In the genomic region with DNA sequence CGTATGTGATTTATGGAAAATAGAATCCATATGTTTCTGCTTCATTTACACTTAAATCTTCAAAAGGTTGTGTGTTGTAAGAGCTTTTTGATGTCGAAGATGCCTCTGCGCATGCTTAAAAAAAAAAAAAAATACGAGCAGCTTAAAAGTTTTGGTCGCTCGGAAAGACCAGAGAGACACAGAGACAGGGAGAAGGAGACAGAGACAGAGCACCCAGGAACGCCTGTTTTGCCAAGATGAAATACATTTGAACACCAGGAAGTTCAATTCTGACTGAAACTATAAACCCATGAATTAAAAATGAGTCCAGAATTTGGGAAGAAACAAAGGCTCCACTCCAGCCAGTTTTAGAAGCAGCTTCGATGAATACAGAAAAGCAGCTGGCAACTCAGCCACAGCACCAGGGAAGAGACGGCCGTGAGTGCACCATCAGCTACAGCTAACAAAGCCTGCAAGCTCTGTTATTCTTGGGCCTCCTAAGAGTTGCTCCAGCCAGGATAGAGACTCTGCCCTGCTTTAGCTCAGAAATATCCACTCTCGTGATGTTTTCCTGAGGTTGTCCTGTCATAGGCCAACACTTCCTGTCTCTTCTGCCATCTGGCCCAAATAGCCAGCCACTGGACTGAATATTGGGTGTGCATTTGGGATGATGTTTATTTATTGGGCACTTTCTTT, we compare ENCODE assay signal across 1 cellular context.
TF ChIP-seq lines count a peak whose summit lies in the region.

No MANE protein-coding gene starts in this region.

TF ChIP-seq in H1, 55 proteins besides CTCF, POLR2A, EP300 and RAD21 (continued from another document):
- TF ChIP-seq GTF2F1 (IDR thresholded peaks at IDR 0.05; ENCODE audit: borderline replicate concordance, low read depth, low read length), result no peak
- TF ChIP-seq BCL11A (IDR thresholded peaks at IDR 0.05; ENCODE audit: low read depth in 2 of 2, low read length in 2 of 2), result no peak
- TF ChIP-seq RXRA (IDR thresholded peaks at IDR 0.05; ENCODE audit: insufficient read depth, low read depth, low read length), result no peak
- no peak for TF ChIP-seq CREB1 (IDR thresholded peaks at IDR 0.05)
- no peak for TF ChIP-seq CHD1 (IDR thresholded peaks at IDR 0.05; ENCODE audit: low read depth, low read length)
- TF ChIP-seq MAFK (IDR thresholded peaks at IDR 0.05; ENCODE audit: low read depth, low read length), result no peak
- TF ChIP-seq, protein P1, sequence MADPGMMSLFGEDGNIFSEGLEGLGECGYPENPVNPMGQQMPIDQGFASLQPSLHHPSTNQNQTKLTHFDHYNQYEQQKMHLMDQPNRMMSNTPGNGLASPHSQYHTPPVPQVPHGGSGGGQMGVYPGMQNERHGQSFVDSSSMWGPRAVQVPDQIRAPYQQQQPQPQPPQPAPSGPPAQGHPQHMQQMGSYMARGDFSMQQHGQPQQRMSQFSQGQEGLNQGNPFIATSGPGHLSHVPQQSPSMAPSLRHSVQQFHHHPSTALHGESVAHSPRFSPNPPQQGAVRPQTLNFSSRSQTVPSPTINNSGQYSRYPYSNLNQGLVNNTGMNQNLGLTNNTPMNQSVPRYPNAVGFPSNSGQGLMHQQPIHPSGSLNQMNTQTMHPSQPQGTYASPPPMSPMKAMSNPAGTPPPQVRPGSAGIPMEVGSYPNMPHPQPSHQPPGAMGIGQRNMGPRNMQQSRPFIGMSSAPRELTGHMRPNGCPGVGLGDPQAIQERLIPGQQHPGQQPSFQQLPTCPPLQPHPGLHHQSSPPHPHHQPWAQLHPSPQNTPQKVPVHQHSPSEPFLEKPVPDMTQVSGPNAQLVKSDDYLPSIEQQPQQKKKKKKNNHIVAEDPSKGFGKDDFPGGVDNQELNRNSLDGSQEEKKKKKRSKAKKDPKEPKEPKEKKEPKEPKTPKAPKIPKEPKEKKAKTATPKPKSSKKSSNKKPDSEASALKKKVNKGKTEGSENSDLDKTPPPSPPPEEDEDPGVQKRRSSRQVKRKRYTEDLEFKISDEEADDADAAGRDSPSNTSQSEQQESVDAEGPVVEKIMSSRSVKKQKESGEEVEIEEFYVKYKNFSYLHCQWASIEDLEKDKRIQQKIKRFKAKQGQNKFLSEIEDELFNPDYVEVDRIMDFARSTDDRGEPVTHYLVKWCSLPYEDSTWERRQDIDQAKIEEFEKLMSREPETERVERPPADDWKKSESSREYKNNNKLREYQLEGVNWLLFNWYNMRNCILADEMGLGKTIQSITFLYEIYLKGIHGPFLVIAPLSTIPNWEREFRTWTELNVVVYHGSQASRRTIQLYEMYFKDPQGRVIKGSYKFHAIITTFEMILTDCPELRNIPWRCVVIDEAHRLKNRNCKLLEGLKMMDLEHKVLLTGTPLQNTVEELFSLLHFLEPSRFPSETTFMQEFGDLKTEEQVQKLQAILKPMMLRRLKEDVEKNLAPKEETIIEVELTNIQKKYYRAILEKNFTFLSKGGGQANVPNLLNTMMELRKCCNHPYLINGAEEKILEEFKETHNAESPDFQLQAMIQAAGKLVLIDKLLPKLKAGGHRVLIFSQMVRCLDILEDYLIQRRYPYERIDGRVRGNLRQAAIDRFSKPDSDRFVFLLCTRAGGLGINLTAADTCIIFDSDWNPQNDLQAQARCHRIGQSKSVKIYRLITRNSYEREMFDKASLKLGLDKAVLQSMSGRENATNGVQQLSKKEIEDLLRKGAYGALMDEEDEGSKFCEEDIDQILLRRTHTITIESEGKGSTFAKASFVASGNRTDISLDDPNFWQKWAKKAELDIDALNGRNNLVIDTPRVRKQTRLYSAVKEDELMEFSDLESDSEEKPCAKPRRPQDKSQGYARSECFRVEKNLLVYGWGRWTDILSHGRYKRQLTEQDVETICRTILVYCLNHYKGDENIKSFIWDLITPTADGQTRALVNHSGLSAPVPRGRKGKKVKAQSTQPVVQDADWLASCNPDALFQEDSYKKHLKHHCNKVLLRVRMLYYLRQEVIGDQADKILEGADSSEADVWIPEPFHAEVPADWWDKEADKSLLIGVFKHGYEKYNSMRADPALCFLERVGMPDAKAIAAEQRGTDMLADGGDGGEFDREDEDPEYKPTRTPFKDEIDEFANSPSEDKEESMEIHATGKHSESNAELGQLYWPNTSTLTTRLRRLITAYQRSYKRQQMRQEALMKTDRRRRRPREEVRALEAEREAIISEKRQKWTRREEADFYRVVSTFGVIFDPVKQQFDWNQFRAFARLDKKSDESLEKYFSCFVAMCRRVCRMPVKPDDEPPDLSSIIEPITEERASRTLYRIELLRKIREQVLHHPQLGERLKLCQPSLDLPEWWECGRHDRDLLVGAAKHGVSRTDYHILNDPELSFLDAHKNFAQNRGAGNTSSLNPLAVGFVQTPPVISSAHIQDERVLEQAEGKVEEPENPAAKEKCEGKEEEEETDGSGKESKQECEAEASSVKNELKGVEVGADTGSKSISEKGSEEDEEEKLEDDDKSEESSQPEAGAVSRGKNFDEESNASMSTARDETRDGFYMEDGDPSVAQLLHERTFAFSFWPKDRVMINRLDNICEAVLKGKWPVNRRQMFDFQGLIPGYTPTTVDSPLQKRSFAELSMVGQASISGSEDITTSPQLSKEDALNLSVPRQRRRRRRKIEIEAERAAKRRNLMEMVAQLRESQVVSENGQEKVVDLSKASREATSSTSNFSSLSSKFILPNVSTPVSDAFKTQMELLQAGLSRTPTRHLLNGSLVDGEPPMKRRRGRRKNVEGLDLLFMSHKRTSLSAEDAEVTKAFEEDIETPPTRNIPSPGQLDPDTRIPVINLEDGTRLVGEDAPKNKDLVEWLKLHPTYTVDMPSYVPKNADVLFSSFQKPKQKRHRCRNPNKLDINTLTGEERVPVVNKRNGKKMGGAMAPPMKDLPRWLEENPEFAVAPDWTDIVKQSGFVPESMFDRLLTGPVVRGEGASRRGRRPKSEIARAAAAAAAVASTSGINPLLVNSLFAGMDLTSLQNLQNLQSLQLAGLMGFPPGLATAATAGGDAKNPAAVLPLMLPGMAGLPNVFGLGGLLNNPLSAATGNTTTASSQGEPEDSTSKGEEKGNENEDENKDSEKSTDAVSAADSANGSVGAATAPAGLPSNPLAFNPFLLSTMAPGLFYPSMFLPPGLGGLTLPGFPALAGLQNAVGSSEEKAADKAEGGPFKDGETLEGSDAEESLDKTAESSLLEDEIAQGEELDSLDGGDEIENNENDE (IDR thresholded peaks at IDR 0.05; ENCODE audit: insufficient replicate concordance, low read length), result no peak
- TF ChIP-seq SAP30 (IDR thresholded peaks at IDR 0.05; ENCODE audit: insufficient read depth, insufficient replicate concordance, low read length), result no peak
- TF ChIP-seq RBBP5 (IDR thresholded peaks at IDR 0.05; ENCODE audit: borderline replicate concordance, low read depth, low read length), result no peak
- TF ChIP-seq TEAD4 (IDR thresholded peaks at IDR 0.05; ENCODE audit: low read depth, low read length), result no peak
- TF ChIP-seq KDM4A (IDR thresholded peaks at IDR 0.05; ENCODE audit: low read depth, low read length, severe bottlenecking), result no peak
TF ChIP-seq in H1: peak in this region for 0.
